Comparison of ENCODE assay signal across 8 cellular contexts in genomic region chr9:131755541-131756198, GRCh38. TPM values are rescaled to one million over a fixed set of nuclear protein-coding genes. Genes with fewer than 3 reads are reported as not detected.
A peak's percentile ranks its signal among the peaks of the same experiment; 100 is the strongest.
DNase-seq lines count a peak whose midpoint lies in the region; ATAC-seq and TF ChIP-seq lines count a peak whose summit lies in the region.

No MANE protein-coding gene starts in this region.

- peak; percentile 81 for TF ChIP-seq CTCF in cardiac fibroblast (IDR thresholded peaks at IDR 0.05; ENCODE audit: low read depth, low read length)

- ATAC-seq in HG03175 (IDR thresholded peaks at IDR 0.05; ENCODE audit: unreplicated experiment), result peak; percentile 64
- ATAC-seq in GM21528 (IDR thresholded peaks at IDR 0.05; ENCODE audit: low FRiP score, unreplicated experiment), result no peak

- DNase-seq in Daoy (ENCODE audit: low read depth), result peak; percentile 91
- DNase-seq in NCI-H510A (lab: John Stamatoyannopoulos, UW), result peak; percentile 82
- DNase-seq in activated CD4-positive, CD25-positive, alpha-beta regulatory T cell treated with anti-CD3 and anti-CD28 coated beads, Interleukin-2, amount 50 U/mL, for 72 hours, result peak; percentile 84
- DNase-seq in cardiac fibroblast (ENCODE audit: low read depth in 2 of 2), result peak; percentile 79 to 82
- peak; percentile 80 for DNase-seq in kidney tubule cell (ENCODE audit: low spot score)
- peak; percentile 90 for DNase-seq in stimulated activated CD4-positive, alpha-beta T cell treated with anti-CD3 and anti-CD28 coated beads, Interleukin-4, amount 100 ng/mL, for 1 hour

- H3K4me3 ChIP-seq in cardiac fibroblast (replicated peaks in 1 of 2; ENCODE audit: low read depth in 2 of 2, low read length in 2 of 2), result no peak overlapping the region

RNA-seq across cellular contexts. Expression of gene RAPGEF1, which starts 15.8 kb away (rescaled TPM):
- 12.3 and 34.2 TPM in 2 replicates for total RNA-seq in Daoy (2014; rRNA removed; shearing (Covaris generic))
